8 cellular contexts compared by ENCODE assay signal in genomic region chrX:149937881-149938426, GRCh38. TPM values are rescaled to one million over a fixed set of nuclear protein-coding genes. Genes with fewer than 3 reads are reported as not detected.
DNase-seq lines count a peak whose midpoint lies in the region; ATAC-seq and TF ChIP-seq lines count a peak whose summit lies in the region.

No MANE protein-coding gene starts in this region.

- peak overlapping the region; percentile 97 for H3K27ac Mint-ChIP-seq in activated CD8-positive, alpha-beta T cell treated with anti-CD3 and anti-CD28 coated beads for 36 hours

- H3K4me1 Mint-ChIP-seq in activated CD8-positive, alpha-beta T cell treated with anti-CD3 and anti-CD28 coated beads for 36 hours (ENCODE audit: low read depth) = no peaks in the 10 kb centered on the region

- no peak for TF ChIP-seq POLR2A in ovary (IDR thresholded peaks at IDR 0.05)

- H3K4me2 ChIP-seq in DOHH2 (ENCODE audit: low read length) = peak overlapping the region; percentile 73

- H3K27me3 Mint-ChIP-seq in activated CD8-positive, alpha-beta T cell treated with anti-CD3 and anti-CD28 coated beads for 36 hours = no peaks in the 10 kb centered on the region

- DNase-seq in activated CD8-positive, alpha-beta T cell treated with anti-CD3 and anti-CD28 coated beads for 36 hours = peak; percentile 33
- DNase-seq in fibroblast of mammary gland (ENCODE audit: low read depth) (no peak), ovary (peak in 3 of 5 donors; percentile 41 to 57 (median 52)), GOT3 (lab: John Stamatoyannopoulos, UW) (no peak), NAMALWA (ENCODE audit: low spot score) (no peak), HuH-7.5 (ENCODE audit: low spot score) (no peak)

- no peaks in the 10 kb centered on the region for H3K9me2 ChIP-seq in DOHH2 (replicated peaks; ENCODE audit: control insufficient read depth, low read length)

- TF ChIP-seq CTCF in DOHH2 (IDR thresholded peaks at IDR 0.05; ENCODE audit: low read depth, low read length, poor library complexity, severe bottlenecking) (no peak), fibroblast of mammary gland (conservative IDR thresholded peaks at IDR 0.05; ENCODE audit: control insufficient read depth, insufficient read depth, low read depth, low read length) (no peak), ovary (IDR thresholded peaks at IDR 0.05) (no peak)
- TF ChIP-seq CTCF in activated CD8-positive, alpha-beta T cell treated with anti-CD3 and anti-CD28 coated beads for 36 hours (IDR thresholded peaks at IDR 0.05) = no peak

- peak overlapping the region; percentile 81 for H3K4me3 Mint-ChIP-seq in activated CD8-positive, alpha-beta T cell treated with anti-CD3 and anti-CD28 coated beads for 36 hours

- peak; percentile 0 for ATAC-seq in HG02884 (IDR thresholded peaks at IDR 0.05; ENCODE audit: unreplicated experiment)
- ATAC-seq in activated CD8-positive, alpha-beta T cell treated with anti-CD3 and anti-CD28 coated beads for 36 hours = no peak

- no peaks in the 10 kb centered on the region for H3F3A ChIP-seq in DOHH2 (ENCODE audit: control insufficient read depth, insufficient read depth)

- H3K4me3 ChIP-seq in DOHH2 (ENCODE audit: low read length) (peak overlapping the region; percentile 87), fibroblast of mammary gland (ENCODE audit: control insufficient read depth, low read depth, low read length) (peak overlapping the region; percentile 72), ovary (peak overlapping the region; percentile 61)

- H3K27ac ChIP-seq in DOHH2 (ENCODE audit: low read depth, low read length) = peak overlapping the region; percentile 71
- peak overlapping the region; percentile 76 to 93 for H3K27ac ChIP-seq in ovary

- POLR2A ChIA-PET in activated CD8-positive, alpha-beta T cell treated with anti-CD3 and anti-CD28 coated beads for 36 hours (lab: Charles Lee) = interaction anchor here (0.5 to 0.9 kb wide), 2 partner anchors 34 to 423 kb away, joined by 3 read pairs; no protein-coding TSS in a partner anchor

- intact Hi-C loops in activated CD8-positive, alpha-beta T cell treated with anti-CD3 and anti-CD28 coated beads for 36 hours (cut with micrococcal nuclease) = loop anchor here (10.0 kb wide), 2 partner anchors 393 to 433 kb away; partner anchors contain the start of genes EOLA1, HSFX3 and IDS
- intact Hi-C loops in ovary (cut with DNase I) = no loop called here

- H3K27me3 ChIP-seq in DOHH2 (ENCODE audit: control insufficient read depth, low read length) (no peaks in the 10 kb centered on the region), ovary (no peaks in the 10 kb centered on the region)

- no peaks in the 10 kb centered on the region for H4K20me1 ChIP-seq in DOHH2 (ENCODE audit: control insufficient read depth, insufficient read depth, low read depth, low read length)

- H3K36me3 ChIP-seq in DOHH2 (ENCODE audit: control insufficient read depth, low read length) = 0 out of 2 replicates have a peak, but pooled peaks cover 3% of the 10 kb centered on the region
- H3K36me3 ChIP-seq in ovary = no peaks in the 10 kb centered on the region

- peaks cover 13% of the 10 kb centered on the region for H3K79me2 ChIP-seq in DOHH2 (ENCODE audit: control insufficient read depth, low read length)

- CTCF ChIA-PET in activated CD8-positive, alpha-beta T cell treated with anti-CD3 and anti-CD28 coated beads for 36 hours (lab: Charles Lee) = interaction anchor here (0.8 to 1.5 kb wide), 2 partner anchors 21 to 25 kb away, joined by 3 to 4 read pairs; no protein-coding TSS in a partner anchor

- WGBS in ovary, 3 donors = 42 to 56% (median 48%) methylated on average over 43 to 46 of the region's 46 CpGs

- H3K9me3 ChIP-seq in DOHH2 (ENCODE audit: control insufficient read depth, insufficient read depth, low read length) = no peaks in the 10 kb centered on the region
- H3K9me3 ChIP-seq in ovary = no peaks in the 10 kb centered on the region

- no peak for TF ChIP-seq EP300 in ovary (IDR thresholded peaks at IDR 0.05)

- H3K4me1 ChIP-seq in DOHH2 (ENCODE audit: control insufficient read depth, low read length) (no peaks in the 10 kb centered on the region; the same call in 1 of the 2 replicates), ovary (ENCODE audit: insufficient read depth) (no peaks in the 10 kb centered on the region)

- no peaks in the 10 kb centered on the region for H3K9me3 Mint-ChIP-seq in activated CD8-positive, alpha-beta T cell treated with anti-CD3 and anti-CD28 coated beads for 36 hours

- H3K36me3 Mint-ChIP-seq in activated CD8-positive, alpha-beta T cell treated with anti-CD3 and anti-CD28 coated beads for 36 hours (ENCODE audit: low read depth) = peaks cover 2% of the 10 kb centered on the region

RNA-seq across cellular contexts. Expression of gene EOLA2, which starts 0.3 kb away (rescaled TPM):
- total RNA-seq in activated CD8-positive, alpha-beta T cell treated with anti-CD3 and anti-CD28 coated beads for 36 hours = 10 to 100 TPM; 23.2 to 25.8 TPM
- total RNA-seq in ovary = 10 to 100 TPM; 23.0 to 37.9 (median 32.5) TPM
- 10 to 100 TPM; 16.4 to 23.7 TPM for polyA plus RNA-seq in ovary

RNA-seq across cellular contexts. Expression of gene HSFX4, which starts 8.6 kb away (rescaled TPM):
- total RNA-seq in activated CD8-positive, alpha-beta T cell treated with anti-CD3 and anti-CD28 coated beads for 36 hours = not detected
- not detected for total RNA-seq in ovary
- polyA plus RNA-seq in ovary = not detected

RNA-seq across cellular contexts. Expression of gene MAGEA8, which starts 57.0 kb away (rescaled TPM):
- not detected for total RNA-seq in activated CD8-positive, alpha-beta T cell treated with anti-CD3 and anti-CD28 coated beads for 36 hours
- total RNA-seq in ovary = not detected
- polyA plus RNA-seq in ovary = not detected

Comparison
In these comparisons a context has a peak if more than half of its experiments do, and no peak if none do; other contexts are left out.
1. DNase-seq: peak in activated CD8-positive, alpha-beta T cell treated with anti-CD3 and anti-CD28 coated beads for 36 hours (single experiment) and ovary (3 of 5); none in fibroblast of mammary gland (single experiment), GOT3 (single experiment), NAMALWA (single experiment) and HuH-7.5 (single experiment).
2. Peak in every context shown above with its lines, with median percentiles within 50 percentile points of each other: H3K4me3 ChIP-seq.